29 cellular contexts compared by ENCODE assay signal in the genomic region with DNA sequence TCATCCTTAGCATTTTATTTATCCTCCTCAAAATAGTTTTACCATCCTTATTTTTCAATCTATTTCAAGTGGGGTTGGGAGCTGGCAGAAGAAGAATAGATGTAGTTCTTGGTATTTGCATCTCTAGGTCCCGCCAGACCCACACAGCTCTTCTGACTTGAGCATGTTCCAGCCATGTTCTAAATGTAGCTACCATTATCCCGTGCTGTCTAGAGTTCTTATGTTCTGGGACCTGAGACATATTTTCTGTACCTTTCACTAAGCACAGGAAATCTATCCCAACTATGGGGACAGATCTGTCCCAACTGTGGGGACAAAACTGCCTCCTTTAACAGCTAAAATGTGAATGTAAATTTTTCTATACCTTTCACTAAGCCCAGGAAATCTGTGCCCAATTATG.
"Had no signal": no experiment of that assay in that cellular context is flagged by ENCODE, and none has a peak within 500 bp of the region (broad histone marks: within the 10 kb centered on the region; RNA-seq: fewer than 3 reads in every experiment).

No MANE protein-coding gene starts in this region.

- H3K9ac ChIP-seq: neural progenitor cell had no signal

- H3K27me3 ChIP-seq: neural progenitor cell, neutrophil, pancreas, right lobe of liver, sigmoid colon, spleen, suprapubic skin, testis, tibial artery, transverse colon, upper lobe of right lung, uterus had no signal

- H3K36me3 ChIP-seq: neural progenitor cell, neutrophil, pancreas, prostate gland, right lobe of liver, sigmoid colon, spleen, suprapubic skin, tibial artery, transverse colon, upper lobe of right lung, uterus had no signal

- H3K4me3 ChIP-seq: neural progenitor cell, pancreas, prostate gland, right lobe of liver, sigmoid colon, skin epidermis, smooth muscle cell, spleen, suprapubic skin, testis, tibial artery, transverse colon, upper lobe of right lung, uterus had no signal

- H3K9me3 ChIP-seq: neutrophil, pancreas, prostate gland, right lobe of liver, sigmoid colon, spleen, suprapubic skin, testis, tibial artery, transverse colon, upper lobe of right lung, uterus had no signal

- DNase-seq: naive thymus-derived CD4-positive, alpha-beta T cell; natural killer cell; nucleus accumbens; pancreas; right cardiac atrium; right lobe of liver; sigmoid colon; spleen; stimulated activated CD4-positive, alpha-beta T cell treated with anti-CD3 and anti-CD28 coated beads, Interleukin-12 subunit alpha, Interleukin-12 subunit beta, amount 100 ng/mL, for 4 hours; stimulated activated CD4-positive, alpha-beta T cell treated with anti-CD3 and anti-CD28 coated beads, Interleukin-1b, Interleukin-23, amount 100 ng/mL, for 48 hours; stimulated activated CD4-positive, alpha-beta T cell treated with anti-CD3 and anti-CD28 coated beads, Interleukin-4, amount 100 ng/mL, for 1 hour; stimulated activated CD4-positive, alpha-beta T cell treated with anti-CD3 and anti-CD28 coated beads, Interleukin-4, amount 100 ng/mL, for 4 hours; stimulated activated CD8-positive, alpha-beta memory T cell treated with anti-CD3 and anti-CD28 coated beads, Interleukin-4, amount 100 ng/mL, for 48 hours; stimulated activated naive CD4-positive, alpha-beta T cell; stimulated activated naive CD8-positive, alpha-beta T cell treated with anti-CD3 and anti-CD28 coated beads, Interleukin-15, amount 100 ng/mL, for 72 hours; stimulated activated naive CD8-positive, alpha-beta T cell treated with anti-CD3 and anti-CD28 coated beads, Interleukin-15, Interleukin-2, amounts not matched to agents 100 U/mL and 50 U/mL, for 24 hours; substantia nigra; testis; tibial artery; transverse colon; upper lobe of right lung; uterus had no signal

- ATAC-seq: naive thymus-derived CD4-positive, alpha-beta T cell; natural killer cell; pancreas; right lobe of liver; stimulated activated memory B cell treated with anti-CD40 and anti-IgM and Interleukin-4, amounts not matched to agents 10 μg/mL and 1 μg/mL and 100 μg/mL, for 72 hours; stimulated activated naive CD8-positive, alpha-beta T cell treated with anti-CD3 and anti-CD28 coated beads, Interleukin-15, amount 100 ng/mL, for 72 hours; stimulated activated naive CD8-positive, alpha-beta T cell treated with anti-CD3 and anti-CD28 coated beads, Interleukin-15, Interleukin-2, amounts not matched to agents 100 U/mL and 50 U/mL, for 24 hours; upper lobe of right lung had no signal

- H3K27ac ChIP-seq: neural progenitor cell, neutrophil, pancreas, prostate gland, right lobe of liver, sigmoid colon, skin epidermis, spleen, suprapubic skin, testis, tibial artery, transverse colon, upper lobe of right lung, uterus had no signal

- H3K4me1 ChIP-seq: prostate gland, testis, uterus had no signal

- FAIRE-seq: pancreas had no signal
